In the genomic region with DNA sequence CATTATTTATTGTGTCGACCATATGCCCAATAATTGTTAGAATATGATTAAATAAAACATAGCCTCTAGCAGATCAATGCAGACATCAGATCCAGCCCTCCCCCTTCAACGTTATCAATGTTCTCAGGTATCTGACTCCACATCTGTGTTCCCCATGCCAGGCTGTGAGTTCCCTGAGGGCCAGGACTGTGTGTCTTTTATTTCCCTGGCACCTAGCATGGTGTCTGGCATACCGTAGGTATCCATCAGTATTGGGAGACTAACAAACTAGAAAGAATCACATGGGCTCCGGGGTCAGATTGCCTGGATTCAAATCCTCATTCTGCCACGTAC, we compare ENCODE assay signal across 6 cellular contexts. TPM values are rescaled to one million over a fixed set of nuclear protein-coding genes. Genes with fewer than 3 reads are reported as not detected.
"Had no signal": no experiment of that assay in that cellular context is flagged by ENCODE, and none has a peak within 500 bp of the region (broad histone marks: within the 10 kb centered on the region; RNA-seq: fewer than 3 reads in every experiment).

No MANE protein-coding gene starts in this region.

- H3K4me3 ChIP-seq: K562 had no signal

- H3K27ac ChIP-seq: HL-60 had no signal

- DNase-seq: IMR-90, KG1 had no signal

- ATAC-seq: HepG2, K562 had no signal

RNA-seq across cellular contexts. Expression of a gene that starts 48.3 kb away (rescaled TPM):
- polyA plus RNA-seq: IgD-negative memory B cell had no signal
